ENCODE assay signal across 10 cellular contexts in genomic region chr13:23160241-23161175, GRCh38. TPM values are rescaled to one million over a fixed set of nuclear protein-coding genes. Genes with fewer than 3 reads are reported as not detected.
DNase-seq lines count a peak whose midpoint lies in the region; ATAC-seq and TF ChIP-seq lines count a peak whose summit lies in the region.
"Had no signal": no experiment of that assay in that cellular context is flagged by ENCODE, and none has a peak within 500 bp of the region (broad histone marks: within the 10 kb centered on the region; RNA-seq: fewer than 3 reads in every experiment).

No MANE protein-coding gene starts in this region.

- peaks cover 12% of the 10 kb centered on the region for H3K4me1 ChIP-seq in left ventricle myocardium inferior
- peaks cover 0 to 4% of the 10 kb centered on the region in 2 donors for H3K4me1 ChIP-seq in gastrocnemius medialis
- H3K4me1 ChIP-seq in colonic mucosa, result no peaks in the 10 kb centered on the region

- H3K27ac ChIP-seq in left ventricle myocardium inferior (replicated peaks) (no peak overlapping the region), gastrocnemius medialis (no peak overlapping the region), colonic mucosa (no peak overlapping the region)

- ATAC-seq in gastrocnemius medialis (peak; percentile 21 to 46), HG02571 (IDR thresholded peaks at IDR 0.05; ENCODE audit: unreplicated experiment) (no peak), GM18907 (IDR thresholded peaks at IDR 0.05; ENCODE audit: unreplicated experiment) (no peak)

- in situ Hi-C loops in gastrocnemius medialis (cut with MboI; ENCODE audit: low sequenced_read_pairs in 4 of 4), result no loop called here

- no peaks in the 10 kb centered on the region for H3K9me3 ChIP-seq in left ventricle myocardium inferior (replicated peaks)
- no peaks in the 10 kb centered on the region for H3K9me3 ChIP-seq in gastrocnemius medialis
- no peaks in the 10 kb centered on the region for H3K9me3 ChIP-seq in colonic mucosa

- TF ChIP-seq CTCF in GM10266 (IDR thresholded peaks at IDR 0.05; ENCODE audit: control insufficient read depth, insufficient read depth, low read depth, missing control alignments) (peak; percentile 5), left ventricle myocardium inferior (IDR thresholded peaks at IDR 0.05; ENCODE audit: borderline replicate concordance) (peak; percentile 11), gastrocnemius medialis (IDR thresholded peaks at IDR 0.05 in 4 of 5, conservative IDR thresholded peaks at IDR 0.05 in 1 of 5) (peak in 1 of 5 experiments; percentile 16), colonic mucosa (IDR thresholded peaks at IDR 0.05) (no peak)

- no peak overlapping the region for H3K9ac ChIP-seq in colonic mucosa (ENCODE audit: low read depth in 2 of 2, low read length in 2 of 2)

- peaks cover 17% of the 10 kb centered on the region for H3K27me3 ChIP-seq in left ventricle myocardium inferior (ENCODE audit: low read depth)
- H3K27me3 ChIP-seq in gastrocnemius medialis, result peaks cover 0 to 4% (median 3%) of the 10 kb centered on the region in 3 donors
- no peaks in the 10 kb centered on the region for H3K27me3 ChIP-seq in colonic mucosa

- DNase-seq in GM10266 (ENCODE audit: extremely low spot score) (peak; percentile 32), SK-N-DZ (ENCODE audit: low spot score) (peak; percentile 24), left ventricle myocardium inferior (no peak), gastrocnemius medialis (no peak), colonic mucosa (no peak), cerebellar cortex (ENCODE audit: low spot score) (no peak)
- DNase-seq: activated CD4-positive, CD25-positive, alpha-beta regulatory T cell treated with anti-CD3 and anti-CD28 coated beads, Interleukin-2, amount 50 U/mL, for 72 hours; NCI-H2107 had no signal

- intact Hi-C loops in left ventricle myocardium inferior (cut with micrococcal nuclease) (no loop called here), gastrocnemius medialis (cut with DNase I; ENCODE audit: low total_unique reads) (no loop called here), colonic mucosa (cut with DNase I) (no loop called here)

- H3K4me3 ChIP-seq in left ventricle myocardium inferior (peak overlapping the region; percentile 65), gastrocnemius medialis (peak overlapping the region; percentile 56 to 64 (median 60)), colonic mucosa (no peak overlapping the region)

- H3K36me3 ChIP-seq in left ventricle myocardium inferior (no peaks in the 10 kb centered on the region), gastrocnemius medialis (no peaks in the 10 kb centered on the region), colonic mucosa (no peaks in the 10 kb centered on the region)

- no peak for TF ChIP-seq POLR2A in gastrocnemius medialis (IDR thresholded peaks at IDR 0.05)

RNA-seq across cellular contexts. Expression of gene SGCG, which starts 20.3 kb away (rescaled TPM):
- not detected in 2 replicates for polyA plus RNA-seq in SK-N-DZ (2014; cell fraction: cytosol; rRNA removed)
- not detected in 2 replicates for polyA plus RNA-seq in SK-N-DZ (2014; cell fraction: nucleus; rRNA removed)
- 102 TPM for total RNA-seq in left ventricle myocardium inferior
- total RNA-seq in gastrocnemius medialis, result 10 to 100 TPM; 15.3 to 36.9 (median 21.2) TPM
- total RNA-seq in colonic mucosa, result under 1 TPM; 0.15 to 0.29 TPM

Comparison
In these comparisons a context has a peak if more than half of its experiments do, and no peak if none do; other contexts are left out.
1. DNase-seq: peak in GM10266 (single experiment) and SK-N-DZ (single experiment); none in left ventricle myocardium inferior (single experiment), gastrocnemius medialis (0 of 2), colonic mucosa (single experiment) and cerebellar cortex (single experiment).
2. ATAC-seq: peak in gastrocnemius medialis (2 of 2); none in HG02571 (single experiment) and GM18907 (single experiment).
3. RNA of gene SGCG, which starts 20.3 kb away (total RNA-seq): 102 TPM in left ventricle myocardium inferior (single experiment) and 15.3 to 36.9 TPM in gastrocnemius medialis; 0.15 to 0.29 TPM in colonic mucosa; every median in the first group is over 10 times any median in the second.